ENCODE assay signal across 9 cellular contexts in genomic region chr15:89760303-89761008, GRCh38. TPM values are rescaled to one million over a fixed set of nuclear protein-coding genes. Genes with fewer than 3 reads are reported as not detected.
DNase-seq lines count a peak whose midpoint lies in the region; ATAC-seq and TF ChIP-seq lines count a peak whose summit lies in the region.
"Had no signal": no experiment of that assay in that cellular context is flagged by ENCODE, and none has a peak within 500 bp of the region (broad histone marks: within the 10 kb centered on the region; RNA-seq: fewer than 3 reads in every experiment).

No MANE protein-coding gene starts in this region.

- no peaks in the 10 kb centered on the region for H3K27me3 ChIP-seq in PC-3 (ENCODE audit: low read length)
- H3K27me3 ChIP-seq in neural cell (ENCODE audit: insufficient read depth, low read depth, low read length), result no peaks in the 10 kb centered on the region

- H3K27ac ChIP-seq in PC-3 (ENCODE audit: low read length), result peak overlapping the region; percentile 98
- H3K27ac ChIP-seq in neural cell (ENCODE audit: low read length), result no peak overlapping the region

- no TSS peak for BruUV-seq in PC-3 (replicated peaks; lab: Mats Ljungman, UMichigan)

- POLR2A ChIA-PET in PC-3 (lab: Charles Lee; ENCODE audit: unreplicated experiment), result interaction anchor here (0.6 to 0.7 kb wide), 2 partner anchors 115 to 117 kb away, joined by 3 to 11 read pairs; no protein-coding TSS in a partner anchor

- H3K4me2 ChIP-seq in PC-3 (ENCODE audit: low read length), result peak overlapping the region; percentile 14
- no peak overlapping the region for H3K4me2 ChIP-seq in neural cell (ENCODE audit: low read length)

- no peak for TF ChIP-seq RAD21 in neural cell (conservative IDR thresholded peaks at IDR 0.05)

- H4K20me1 ChIP-seq in PC-3 (ENCODE audit: low read length), result no peaks in the 10 kb centered on the region
- no peaks in the 10 kb centered on the region for H4K20me1 ChIP-seq in neural cell (ENCODE audit: insufficient read depth)

- H3K36me3 ChIP-seq in PC-3 (ENCODE audit: low read depth, low read length), result no peaks in the 10 kb centered on the region
- H3K36me3 ChIP-seq in neural cell (ENCODE audit: insufficient read depth, low read length), result no peaks in the 10 kb centered on the region

- H3K4me3 ChIP-seq in PC-3 (ENCODE audit: low read length) (no peak overlapping the region), neural cell (ENCODE audit: low read length) (no peak overlapping the region)
- H3K4me3 ChIP-seq: skin epidermis had no signal

- H2AFZ ChIP-seq in PC-3 (ENCODE audit: low read length) (peak overlapping the region; percentile 55), neural cell (ENCODE audit: low read depth, low read length) (no peak overlapping the region)

- H3K9ac ChIP-seq in PC-3 (ENCODE audit: low read length) (peak overlapping the region; percentile 86), neural cell (ENCODE audit: low read length) (no peak overlapping the region)

- H3K79me2 ChIP-seq in PC-3 (ENCODE audit: low read length), result no peaks in the 10 kb centered on the region
- H3K79me2 ChIP-seq in neural cell (replicated peaks; ENCODE audit: insufficient read depth, low read length), result no peaks in the 10 kb centered on the region

- DNase-seq in NCI-H1436 (lab: John Stamatoyannopoulos, UW) (peak; percentile 44), NCI-H1436 treated with DMSO at 0.1 percent for 48 hours (lab: John Stamatoyannopoulos, UW) (no peak), PC-3 (peak; percentile 93), fibroblast of peridontal ligament (ENCODE audit: extremely low read depth) (peak; percentile 74), superior temporal gyrus (ENCODE audit: extremely low spot score) (peak; percentile 85)
- peak; percentile 87 to 91 for DNase-seq in activated T-cell treated with anti-CD3 and anti-CD28 coated beads, Interleukin-2, amount 50 U/mL, for 48 hours

- H3F3A ChIP-seq in PC-3 (ENCODE audit: low read length, unreplicated experiment) (no peaks in the 10 kb centered on the region), neural cell (ENCODE audit: insufficient read depth, low read length, poor library complexity, severe bottlenecking) (no peaks in the 10 kb centered on the region)

- H3K9me3 ChIP-seq in PC-3 (ENCODE audit: low read length), result no peaks in the 10 kb centered on the region
- H3K9me3 ChIP-seq in neural cell (ENCODE audit: low read length), result no peaks in the 10 kb centered on the region

- CTCF ChIA-PET in PC-3 (lab: Charles Lee), result interaction anchor here (0.6 to 2.3 kb wide), 11 partner anchors 9 to 128 kb away, joined by 3 to 34 read pairs (median 6); no protein-coding TSS in a partner anchor

- H3K9me2 ChIP-seq in PC-3 (replicated peaks; ENCODE audit: low read length) (no peaks in the 10 kb centered on the region), neural cell (ENCODE audit: insufficient read depth, low read length) (no peaks in the 10 kb centered on the region)

- TF ChIP-seq EP300 in neural cell (conservative IDR thresholded peaks at IDR 0.05; ENCODE audit: poor library complexity, severe bottlenecking), result no peak

- intact Hi-C loops in PC-3 (cut with micrococcal nuclease), result loop anchor here (1.0 kb wide), 2 partner anchors 115 to 128 kb away; no protein-coding TSS in a partner anchor

- ATAC-seq in HG03342 (IDR thresholded peaks at IDR 0.05; ENCODE audit: unreplicated experiment) (peak; percentile 76), PC-3 (peak; percentile 74)

- H3K4me1 ChIP-seq in PC-3 (ENCODE audit: insufficient read depth, low read length), result peaks cover 35% of the 10 kb centered on the region

- peak; percentile 94 for TF ChIP-seq CTCF in PC-3 (conservative IDR thresholded peaks at IDR 0.05; ENCODE audit: low read depth, low read length)
- TF ChIP-seq CTCF in neural cell (IDR thresholded peaks at IDR 0.05; ENCODE audit: poor library complexity, severe bottlenecking), result peak; percentile 20

TF ChIP-seq in neural cell, 6 proteins besides CTCF, POLR2A, EP300 and RAD21:
- no peak for TF ChIP-seq TAF1 (IDR thresholded peaks at IDR 0.05; ENCODE audit: low read depth)
- TF ChIP-seq MXI1 (conservative IDR thresholded peaks at IDR 0.05; ENCODE audit: poor library complexity, severe bottlenecking), result no peak
- TF ChIP-seq SMC3 (conservative IDR thresholded peaks at IDR 0.05; ENCODE audit: poor library complexity), result no peak
- TF ChIP-seq REST (IDR thresholded peaks at IDR 0.05; ENCODE audit: borderline replicate concordance), result no peak
- TF ChIP-seq POLR2AphosphoS5 (IDR thresholded peaks at IDR 0.05), result no peak
- no peak for TF ChIP-seq EZH2 (IDR thresholded peaks at IDR 0.05; ENCODE audit: borderline replicate concordance, insufficient read depth, low read length, poor library complexity, severe bottlenecking)

RNA-seq across cellular contexts. Expression of gene MESP1, which starts 9.4 kb away (rescaled TPM):
- 32.9 and 49.4 TPM in 2 replicates for total RNA-seq in PC-3 (2014; rRNA removed)
- 4.8 and 5.5 TPM in 2 replicates for polyA plus RNA-seq in neural cell
- 1.7 and 2.0 TPM in 2 replicates for polyA minus RNA-seq in neural cell

RNA-seq across cellular contexts. Expression of gene MESP2, which starts 15.7 kb away (rescaled TPM):
- 1.1 and 1.3 TPM in 2 replicates for total RNA-seq in PC-3 (2014; rRNA removed)
- not detected in 2 replicates for polyA plus RNA-seq in neural cell
- polyA minus RNA-seq in neural cell, result not detected in 2 replicates

RNA-seq across cellular contexts. Expression of gene ANPEP, which starts 54.2 kb away (rescaled TPM):
- total RNA-seq in PC-3 (2014; rRNA removed), result 113 and 133 TPM in 2 replicates
- not detected in 2 replicates for polyA plus RNA-seq in neural cell
- polyA minus RNA-seq in neural cell, result not detected in 2 replicates
